ENCODE assay signal across 8 cellular contexts in the genomic region with DNA sequence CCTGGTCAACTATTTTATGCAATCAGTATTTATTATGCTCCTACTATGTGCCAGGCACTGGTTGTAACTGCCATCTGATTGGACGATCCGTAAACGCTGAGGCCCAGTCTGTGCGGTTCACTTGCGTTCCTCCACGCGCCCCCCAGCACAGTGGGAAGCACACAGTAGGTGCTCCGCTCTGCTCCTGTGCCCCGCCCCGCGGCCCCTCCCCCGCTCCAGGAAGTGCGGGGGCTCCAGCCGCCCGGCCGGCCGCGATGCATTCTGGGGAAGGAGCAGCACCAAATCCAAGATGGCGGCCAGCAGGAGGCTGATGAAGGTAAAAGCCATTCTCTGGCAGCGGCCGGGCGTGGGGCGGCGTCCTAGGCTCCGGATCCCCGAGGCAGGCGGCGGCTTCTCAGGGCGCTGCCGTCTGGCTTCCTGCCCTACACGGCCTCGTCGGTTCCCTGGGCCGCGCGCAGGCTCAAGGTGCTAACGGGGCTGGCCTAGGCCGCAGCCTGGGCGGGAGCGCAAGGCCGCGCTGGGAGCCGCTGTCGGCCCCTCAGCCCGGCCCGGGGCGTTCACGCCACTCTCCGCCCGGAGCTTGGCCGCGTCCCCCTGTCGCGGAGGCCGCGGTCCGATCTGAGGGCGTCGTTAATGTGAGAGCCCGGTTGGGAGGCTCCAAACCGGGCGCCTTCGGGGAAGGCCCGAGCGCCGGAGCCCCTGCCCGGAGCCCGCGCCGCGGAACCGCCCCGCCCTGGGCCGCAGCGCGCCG. TPM values are rescaled to one million over a fixed set of nuclear protein-coding genes. Genes with fewer than 3 reads are reported as not detected.
DNase-seq lines count a peak whose midpoint lies in the region; ATAC-seq and TF ChIP-seq lines count a peak whose summit lies in the region.

TSS of gene UBE2L3 (plus strand) at position 259 of the 751 bp plus-strand sequence. CDS start at position 290, 31 bp downstream.

- POLR2A ChIA-PET in PC-9 (lab: Charles Lee; ENCODE audit: unreplicated experiment) = no interaction called here

- TF ChIP-seq CTCF in PC-9 (conservative IDR thresholded peaks at IDR 0.05) = no peak
- TF ChIP-seq CTCF in epithelial cell of proximal tubule (conservative IDR thresholded peaks at IDR 0.05; ENCODE audit: low read depth, low read length) = no peak
- no peak for TF ChIP-seq CTCF in mucosa of descending colon (IDR thresholded peaks at IDR 0.05)

- no peaks in the 10 kb centered on the region for H3K27me3 ChIP-seq in PC-9 (ENCODE audit: insufficient read depth, low read depth)

- intact Hi-C loops in PC-9 (cut with micrococcal nuclease; ENCODE audit: unreplicated experiment) (no loop called here), mucosa of descending colon (cut with DNase I, micrococcal nuclease) (no loop called here)

- H3F3A ChIP-seq in PC-9 (ENCODE audit: insufficient read depth, low read depth) = no peaks in the 10 kb centered on the region

- BruUV-seq in PC-9 (replicated peaks; lab: Mats Ljungman, UMichigan) = no TSS peak

- ATAC-seq in mucosa of descending colon = peak; percentile 93

- no peaks in the 10 kb centered on the region for H3K9me3 ChIP-seq in PC-9 (ENCODE audit: insufficient read depth, low read depth)
- H3K9me3 ChIP-seq in mucosa of descending colon = no peaks in the 10 kb centered on the region

- H2AFZ ChIP-seq in PC-9 = peak within 1 kb of the TSS; percentile 76

- H3K4me1 ChIP-seq in PC-9 (replicated peaks; ENCODE audit: insufficient read depth) = peaks cover 13% of the 10 kb centered on the region
- peaks cover 28% of the 10 kb centered on the region for H3K4me1 ChIP-seq in mucosa of descending colon (ENCODE audit: low read depth)

- H3K36me3 ChIP-seq in PC-9 (ENCODE audit: low read depth) = no peaks in the 10 kb centered on the region
- H3K36me3 ChIP-seq in mucosa of descending colon (ENCODE audit: low read depth) = no peaks in the 10 kb centered on the region

- H3K4me2 ChIP-seq in PC-9 = peak within 1 kb of the TSS; percentile 95

- H3K79me2 ChIP-seq in PC-9 (ENCODE audit: low read depth) = peaks cover 51% of the 10 kb centered on the region

- peak within 1 kb of the TSS; percentile 64 for H3K27ac ChIP-seq in PC-9

- H3K4me3 ChIP-seq in PC-9 (peak within 1 kb of the TSS; percentile 83), epithelial cell of proximal tubule (ENCODE audit: low read depth, low read length) (peak within 1 kb of the TSS; percentile 80), mucosa of descending colon (peak within 1 kb of the TSS; percentile 85)

- DNase-seq in NCI-H1417 (lab: John Stamatoyannopoulos, UW) (peak; percentile 62 to 78 (median 72)), NCI-H1417 treated with DMSO at 0.1 percent for 48 hours (lab: John Stamatoyannopoulos, UW) (no peak), HS-5 (ENCODE audit: low read depth) (peak; percentile 19), PC-9 (peak; percentile 46 to 68), epithelial cell of proximal tubule (ENCODE audit: low read depth) (no peak), mucosa of descending colon (peak; percentile 88 to 91 (median 90))
- peak; percentile 84 for DNase-seq in activated T-cell treated with anti-CD3 and anti-CD28 coated beads, Interleukin-2, amount 50 U/mL, for 1 hour
- DNase-seq in stimulated activated CD8-positive, alpha-beta memory T cell treated with anti-CD3 and anti-CD28 coated beads, Interleukin-2, amount 100 ng/mL, for 48 hours (ENCODE audit: low read depth in 2 of 2) = peak; percentile 75 to 78

- CTCF ChIA-PET in PC-9 (lab: Charles Lee) = no interaction called here

- no peaks in the 10 kb centered on the region for H3K9me2 ChIP-seq in PC-9 (ENCODE audit: insufficient read depth)

- H4K20me1 ChIP-seq in PC-9 (ENCODE audit: insufficient read depth) = peaks cover 40% of the 10 kb centered on the region

RNA-seq across cellular contexts. Expression of gene UBE2L3, which starts in this region (rescaled TPM):
- total RNA-seq in PC-9 (2021) (30.3 and 55.8 TPM in 2 replicates), epithelial cell of proximal tubule (102 and 113 TPM in 2 replicates), mucosa of descending colon (10 to 100 TPM; 52.6 to 60.9 (median 60.7) TPM)

Comparison
In these comparisons a context has a peak if more than half of its experiments do, and no peak if none do; other contexts are left out.
1. DNase-seq: peak in NCI-H1417 (3 of 3), HS-5 (single experiment), PC-9 (2 of 2), activated T-cell treated with anti-CD3 and anti-CD28 coated beads, Interleukin-2, amount 50 U/mL, for 1 hour (single experiment), mucosa of descending colon (3 of 3) and stimulated activated CD8-positive, alpha-beta memory T cell treated with anti-CD3 and anti-CD28 coated beads, Interleukin-2, amount 100 ng/mL, for 48 hours (2 of 2); none in NCI-H1417 treated with DMSO at 0.1 percent for 48 hours (single experiment) and epithelial cell of proximal tubule (single experiment).
2. Peak in every context shown above with its lines, with median percentiles within 50 percentile points of each other: H3K4me3 ChIP-seq.